In genomic region chr20:18722381-18722780, GRCh38 we compare ENCODE assay signal across 15 cellular contexts.
A peak's percentile ranks its signal among the peaks of the same experiment; 100 is the strongest.
DNase-seq lines count a peak whose midpoint lies in the region; TF ChIP-seq lines count a peak whose summit lies in the region.
"Had no signal": no experiment of that assay in that cellular context is flagged by ENCODE, and none has a peak within 500 bp of the region (broad histone marks: within the 10 kb centered on the region; RNA-seq: fewer than 3 reads in every experiment).

No MANE protein-coding gene starts in this region.

- peaks cover 18% of the 10 kb centered on the region for H3K36me3 Mint-ChIP-seq in nephron progenitor cell (ENCODE audit: low read depth)

- no peak overlapping the region for H3K4me3 Mint-ChIP-seq in nephron progenitor cell

- in situ Hi-C loops in astrocyte of the spinal cord (cut with HindIII; ENCODE audit: low sequenced_read_pairs), result no loop called here

- TF ChIP-seq CTCF in astrocyte of the spinal cord (IDR thresholded peaks at IDR 0.05; ENCODE audit: low read depth, low read length), result no peak
- no peak for TF ChIP-seq CTCF in nephron progenitor cell (IDR thresholded peaks at IDR 0.05)
- TF ChIP-seq CTCF in GM10266 (IDR thresholded peaks at IDR 0.05; ENCODE audit: control insufficient read depth, insufficient read depth, low read depth, missing control alignments), result no peak

- no peaks in the 10 kb centered on the region for H3K4me1 Mint-ChIP-seq in nephron progenitor cell

- DNase-seq in AG08395 (ENCODE audit: low spot score), result peak; percentile 38
- peak; percentile 3 for DNase-seq in HS-5 (ENCODE audit: low read depth)
- DNase-seq in astrocyte of the spinal cord (ENCODE audit: low read depth, low spot score), result peak; percentile 25
- DNase-seq in kidney tubule cell (ENCODE audit: low spot score), result peak; percentile 22
- no peak for DNase-seq in activated gamma-delta T cell (lab: John Stamatoyannopoulos, UW)
- DNase-seq in nephron progenitor cell, result no peak
- DNase-seq in GF-D8 (lab: John Stamatoyannopoulos, UW), result no peak
- DNase-seq in GM10266 (ENCODE audit: extremely low spot score), result no peak
- DNase-seq: AML-193, Calu3, NCI-H1105 treated with DMSO at 0.1 percent for 48 hours, NCI-H187 treated with DMSO at 0.1 percent for 48 hours, NCI-H446 treated with DMSO at 0.1 percent for 48 hours, NCI-H774, Right ventricle myocardium superior had no signal

- peaks cover 3% of the 10 kb centered on the region for H3K27me3 Mint-ChIP-seq in nephron progenitor cell (ENCODE audit: low read depth, poor library complexity)

- H3K27ac Mint-ChIP-seq in nephron progenitor cell, result no peak overlapping the region

- H3K4me3 ChIP-seq in astrocyte of the spinal cord (ENCODE audit: low read depth, low read length), result no peak overlapping the region

- H3K9me3 Mint-ChIP-seq in nephron progenitor cell, result peaks cover 15% of the 10 kb centered on the region

Comparison
In these comparisons a context has a peak if more than half of its experiments do, and no peak if none do; other contexts are left out.
1. DNase-seq: peak in AG08395 (single experiment), HS-5 (single experiment), astrocyte of the spinal cord (single experiment) and kidney tubule cell (single experiment); none in activated gamma-delta T cell (single experiment), nephron progenitor cell (single experiment), GF-D8 (single experiment) and GM10266 (single experiment).